In the genomic region with DNA sequence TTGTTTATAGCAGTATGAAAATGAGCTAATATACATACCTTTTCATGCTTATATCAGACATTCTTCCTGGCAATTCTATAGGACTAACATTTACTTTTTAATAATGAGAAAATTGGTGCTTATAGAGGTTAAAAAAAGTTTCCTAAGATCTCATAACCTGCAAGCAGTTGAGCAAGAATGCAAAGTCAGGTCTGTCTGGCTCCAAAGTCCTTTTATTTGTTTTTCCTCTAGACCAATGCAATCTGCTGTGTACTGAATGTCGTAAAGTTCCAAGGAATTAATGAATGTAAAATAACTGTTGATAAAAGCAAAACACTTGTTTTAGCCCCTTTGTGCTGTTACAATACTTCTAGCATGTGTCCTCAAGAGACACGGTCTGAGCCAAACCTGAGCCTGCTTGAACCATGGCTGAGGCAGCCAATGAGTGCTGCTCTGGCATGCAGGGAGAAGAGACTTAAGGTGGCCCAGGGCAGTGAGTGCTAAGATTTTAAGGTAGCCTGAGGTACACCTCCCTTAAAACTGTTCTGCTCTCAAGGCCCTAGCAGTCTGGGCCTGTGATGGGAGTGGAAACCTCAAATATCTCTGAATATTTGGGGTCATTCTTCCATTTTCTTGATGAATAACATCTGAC, we compare ENCODE assay signal across 22 cellular contexts.
A peak's percentile ranks its signal among the peaks of the same experiment; 100 is the strongest.
DNase-seq lines count a peak whose midpoint lies in the region; ATAC-seq, FAIRE-seq and TF ChIP-seq lines count a peak whose summit lies in the region.
"Had no signal": no experiment of that assay in that cellular context is flagged by ENCODE, and none has a peak within 500 bp of the region (broad histone marks: within the 10 kb centered on the region; RNA-seq: fewer than 3 reads in every experiment).

No MANE protein-coding gene starts in this region.

- POLR2A ChIA-PET in H1 (lab: Charles Lee; ENCODE audit: partially characterized antibody): no interaction called here

- H3K4me3 ChIP-seq in H1 (ENCODE audit: extremely low read depth in 1 of 4, insufficient read depth in 2 of 4, low read depth in 3 of 4, low read length in 4 of 4) (no peak overlapping the region), lower lobe of right lung (no peak overlapping the region), upper lobe of right lung (no peak overlapping the region), trophoblast cell (ENCODE audit: low read depth, low read length) (no peak overlapping the region)
- H3K4me3 ChIP-seq: GM23248, SJSA1 had no signal

- no peak overlapping the region for H2BK20ac ChIP-seq in H1 (ENCODE audit: low read length)

- no peak overlapping the region for H3K56ac ChIP-seq in H1 (replicated peaks; ENCODE audit: insufficient read length, low read depth, low read length)

- CTCF ChIA-PET in H1 (lab: Charles Lee; ENCODE audit: partially characterized antibody): interaction anchor here (0.6 kb wide), 1 partner anchor 296 kb away, joined by 3 read pairs; no protein-coding TSS in a partner anchor

- no peak for TF ChIP-seq CTCF in H1 (IDR thresholded peaks at IDR 0.05; ENCODE audit: control extremely low read depth in 1 of 3, insufficient read depth in 1 of 3, low read depth in 1 of 3, low read length in 3 of 3)
- no peak for TF ChIP-seq CTCF in lower lobe of right lung (IDR thresholded peaks at IDR 0.05)
- no peak for TF ChIP-seq CTCF in upper lobe of right lung (IDR thresholded peaks at IDR 0.05)

- H3K4me1 ChIP-seq in H1 (replicated peaks in 1 of 4; ENCODE audit: control insufficient read depth in 3 of 4, insufficient read depth in 4 of 4, low read length in 3 of 4): no peaks in the 10 kb centered on the region
- H3K4me1 ChIP-seq in lower lobe of right lung: no peaks in the 10 kb centered on the region
- H3K4me1 ChIP-seq in upper lobe of right lung: no peaks in the 10 kb centered on the region
- H3K4me1 ChIP-seq in trophoblast cell (ENCODE audit: control insufficient read depth in 1 of 2, insufficient read depth in 2 of 2, low read length in 2 of 2): no peaks in the 10 kb centered on the region
- H3K4me1 ChIP-seq: SJSA1 had no signal

- H4K5ac ChIP-seq in H1 (ENCODE audit: insufficient read length, low read depth, low read length): no peak overlapping the region

- no peak overlapping the region for H3K9ac ChIP-seq in H1 (replicated peaks in 1 of 4; ENCODE audit: extremely low read depth in 1 of 4, low read depth in 3 of 4, low read length in 3 of 4)
- no peak overlapping the region for H3K9ac ChIP-seq in trophoblast cell (ENCODE audit: low read length)
- H3K9ac ChIP-seq: GM23248 had no signal

- H3K18ac ChIP-seq in H1 (ENCODE audit: extremely low read depth, low read length) (no peak overlapping the region), trophoblast cell (ENCODE audit: low read length) (no peak overlapping the region)

- ATAC-seq in Right ventricle myocardium superior (ENCODE audit: poor library complexity) (peak; percentile 63), left cardiac atrium (no peak), lower lobe of right lung (peak; percentile 26 to 29), upper lobe of right lung (peak; percentile 52), GM18867 (IDR thresholded peaks at IDR 0.05; ENCODE audit: unreplicated experiment) (no peak)
- ATAC-seq: PC-3 had no signal

- no peak overlapping the region for H4K91ac ChIP-seq in H1 (replicated peaks; ENCODE audit: insufficient read length, low read length)
- H4K91ac ChIP-seq in trophoblast cell (ENCODE audit: low read depth, low read length): no peak overlapping the region

- H2BK120ac ChIP-seq in H1 (replicated peaks; ENCODE audit: low read depth, low read length) (no peak overlapping the region), trophoblast cell (ENCODE audit: insufficient read depth, low read length, poor library complexity) (no peak overlapping the region)

- intact Hi-C loops in Right ventricle myocardium superior (cut with DNase I): no loop called here
- intact Hi-C loops in left cardiac atrium (cut with DNase I): no loop called here
- intact Hi-C loops in lower lobe of right lung (cut with DNase I): no loop called here
- intact Hi-C loops in upper lobe of right lung (cut with DNase I): no loop called here

- no peak overlapping the region for H2BK5ac ChIP-seq in H1 (ENCODE audit: low read depth, low read length)
- no peak overlapping the region for H2BK5ac ChIP-seq in trophoblast cell (ENCODE audit: low read depth, low read length, poor library complexity)

- no peak for TF ChIP-seq EP300 in H1 (IDR thresholded peaks at IDR 0.05; ENCODE audit: borderline replicate concordance in 1 of 2, low read depth in 2 of 2, low read length in 2 of 2)

- no peak for FAIRE-seq in H1 (lab: Jason Lieb, UNC)
- FAIRE-seq: GM18507 had no signal

- H3K79me1 ChIP-seq in H1 (ENCODE audit: low read depth, low read length): no peaks in the 10 kb centered on the region
- no peaks in the 10 kb centered on the region for H3K79me1 ChIP-seq in trophoblast cell (ENCODE audit: low read length)

- H4K8ac ChIP-seq in H1 (ENCODE audit: extremely low read depth, insufficient read depth, low read length) (no peak overlapping the region), trophoblast cell (ENCODE audit: low read depth, low read length) (no peak overlapping the region)

- H2AFZ ChIP-seq in H1 (ENCODE audit: low read length): peak overlapping the region; percentile 43; the same call in 1 of the 2 replicates
- no peak overlapping the region for H2AFZ ChIP-seq in trophoblast cell (ENCODE audit: insufficient read depth, low read length, poor library complexity)
- H2AFZ ChIP-seq: GM23248 had no signal

- H2BK12ac ChIP-seq in H1 (ENCODE audit: low read depth, low read length) (no peak overlapping the region), trophoblast cell (ENCODE audit: low read length) (no peak overlapping the region)

- H3K9me3 ChIP-seq in H1 (ENCODE audit: insufficient read depth in 2 of 2, low read depth in 1 of 2, low read length in 1 of 2) (no peaks in the 10 kb centered on the region), lower lobe of right lung (no peaks in the 10 kb centered on the region), upper lobe of right lung (no peaks in the 10 kb centered on the region), trophoblast cell (ENCODE audit: insufficient read depth, low read depth, low read length) (no peaks in the 10 kb centered on the region)
- H3K9me3 ChIP-seq: SJSA1 had no signal

- H3K4me2 ChIP-seq in H1 (ENCODE audit: insufficient read depth in 1 of 2, low read depth in 2 of 2, low read length in 2 of 2): no peak overlapping the region
- H3K4me2 ChIP-seq in trophoblast cell (ENCODE audit: low read length): no peak overlapping the region

- H3K27me3 ChIP-seq in H1 (replicated peaks in 1 of 4; ENCODE audit: control insufficient read depth in 3 of 4, extremely low read depth in 1 of 4, insufficient read depth in 3 of 4, low read length in 3 of 4) (no peaks in the 10 kb centered on the region), lower lobe of right lung (ENCODE audit: low read depth) (no peaks in the 10 kb centered on the region), upper lobe of right lung (no peaks in the 10 kb centered on the region), trophoblast cell (ENCODE audit: insufficient read depth, low read length) (no peaks in the 10 kb centered on the region)
- H3K27me3 ChIP-seq: SJSA1 had no signal

- H2BK15ac ChIP-seq in H1 (ENCODE audit: low read length): no peak overlapping the region

- no peak overlapping the region for H3K4ac ChIP-seq in H1 (replicated peaks; ENCODE audit: insufficient read length, low read depth, low read length)
- H3K4ac ChIP-seq in trophoblast cell (ENCODE audit: low read depth, low read length): no peak overlapping the region

- H3K36me3 ChIP-seq in H1 (ENCODE audit: control insufficient read depth in 2 of 4, insufficient read depth in 4 of 4, low read length in 3 of 4): no peaks in the 10 kb centered on the region
- H3K36me3 ChIP-seq in lower lobe of right lung: no peaks in the 10 kb centered on the region
- H3K36me3 ChIP-seq in upper lobe of right lung: no peaks in the 10 kb centered on the region
- no peaks in the 10 kb centered on the region for H3K36me3 ChIP-seq in trophoblast cell (ENCODE audit: control insufficient read depth in 1 of 2, insufficient read depth in 2 of 2, low read length in 2 of 2)
- H3K36me3 ChIP-seq: SJSA1 had no signal

- H2AK5ac ChIP-seq in H1 (ENCODE audit: low read depth, low read length): no peak overlapping the region
- no peak overlapping the region for H2AK5ac ChIP-seq in trophoblast cell (ENCODE audit: low read length)

- H3K14ac ChIP-seq in H1 (ENCODE audit: insufficient read length) (no peak overlapping the region), trophoblast cell (ENCODE audit: low read length) (no peak overlapping the region)

- no peak overlapping the region for H3K23ac ChIP-seq in H1 (ENCODE audit: insufficient read length)
- no peak overlapping the region for H3K23ac ChIP-seq in trophoblast cell (ENCODE audit: low read length)

- no peak overlapping the region for H4K12ac ChIP-seq in trophoblast cell (ENCODE audit: low read depth, low read length)

- in situ Hi-C loops in ACHN (cut with HindIII; ENCODE audit: low pct_ligation_motif_present, low pct_unique_long_range_greater_than_20kb, low sequenced_read_pairs): no loop called here

- TF ChIP-seq RAD21 in H1 (IDR thresholded peaks at IDR 0.05 in 1 of 2, conservative IDR thresholded peaks at IDR 0.05 in 1 of 2; ENCODE audit: low read depth in 2 of 2, low read length in 2 of 2): no peak

- no peaks in the 10 kb centered on the region for H3K23me2 ChIP-seq in H1 (ENCODE audit: low read depth, low read length)

- H3K79me2 ChIP-seq in H1 (ENCODE audit: control insufficient read depth in 1 of 2, insufficient read depth in 2 of 2, low read length in 2 of 2): no peaks in the 10 kb centered on the region
- no peaks in the 10 kb centered on the region for H3K79me2 ChIP-seq in trophoblast cell (ENCODE audit: control insufficient read depth, insufficient read depth, low read length, poor library complexity)

- H4K20me1 ChIP-seq in H1 (replicated peaks in 1 of 2; ENCODE audit: control insufficient read depth in 1 of 2, insufficient read depth in 2 of 2, low read length in 2 of 2): no peaks in the 10 kb centered on the region

- no peak for DNase-seq in Right ventricle myocardium superior
- DNase-seq in left cardiac atrium: no peak
- no peak for DNase-seq in H1 (ENCODE audit: low read depth in 1 of 2, low spot score in 2 of 2)
- DNase-seq in lower lobe of right lung: no peak
- DNase-seq in upper lobe of right lung: no peak
- DNase-seq in ACHN: no peak
- no peak for DNase-seq in trophoblast cell
- DNase-seq: 8988T; DMS53; GM23248; HCEC 1CT; NCI-H1048; NCI-H1417; NCI-H1694; NCI-H2029 treated with DMSO at 0.1 percent for 48 hours; NCI-H446 treated with DMSO at 0.1 percent for 48 hours; NCI-H82; NK-92 treated with Interleukin-12 subunit alpha and Interleukin-12 subunit beta, amount 100 ng/mL, for 24 hours; PC-3 had no signal

- no peak for TF ChIP-seq POLR2A in H1 (IDR thresholded peaks at IDR 0.05; ENCODE audit: control extremely low read depth in 1 of 2, low read depth in 2 of 2, low read length in 2 of 2)

- no peak overlapping the region for H3K27ac ChIP-seq in H1 (ENCODE audit: low read depth, low read length)
- no peak overlapping the region for H3K27ac ChIP-seq in lower lobe of right lung
- no peak overlapping the region for H3K27ac ChIP-seq in upper lobe of right lung
- H3K27ac ChIP-seq in trophoblast cell (ENCODE audit: low read depth, low read length): no peak overlapping the region
- H3K27ac ChIP-seq: GM23248, SJSA1 had no signal

- 45% methylated on average over 2 of the region's 2 CpGs; no CpG with 5 or more reads in 1 of the 2 experiments for WGBS in H1 (ENCODE audit: extremely low coverage in 1 of 2, insufficient coverage in 1 of 2, insufficient read length in 1 of 2, insufficient replicate concordance in 2 of 2, low coverage in 1 of 2, low lambda C conversion rate in 2 of 2, missing lambda C conversion rate in 1 of 2), 2 experiments
- no CpG with 5 or more reads among the region's 2 CpGs for WGBS in trophoblast cell (ENCODE audit: extremely low coverage, insufficient coverage, insufficient read length)

Comparison
In these comparisons a context has a peak if more than half of its experiments do, and no peak if none do; other contexts are left out.
1. ATAC-seq: peak in Right ventricle myocardium superior (single experiment), lower lobe of right lung (2 of 2) and upper lobe of right lung (single experiment); none in left cardiac atrium (0 of 2) and GM18867 (single experiment).